ENCODE assay signal across 8 cellular contexts in the genomic region with DNA sequence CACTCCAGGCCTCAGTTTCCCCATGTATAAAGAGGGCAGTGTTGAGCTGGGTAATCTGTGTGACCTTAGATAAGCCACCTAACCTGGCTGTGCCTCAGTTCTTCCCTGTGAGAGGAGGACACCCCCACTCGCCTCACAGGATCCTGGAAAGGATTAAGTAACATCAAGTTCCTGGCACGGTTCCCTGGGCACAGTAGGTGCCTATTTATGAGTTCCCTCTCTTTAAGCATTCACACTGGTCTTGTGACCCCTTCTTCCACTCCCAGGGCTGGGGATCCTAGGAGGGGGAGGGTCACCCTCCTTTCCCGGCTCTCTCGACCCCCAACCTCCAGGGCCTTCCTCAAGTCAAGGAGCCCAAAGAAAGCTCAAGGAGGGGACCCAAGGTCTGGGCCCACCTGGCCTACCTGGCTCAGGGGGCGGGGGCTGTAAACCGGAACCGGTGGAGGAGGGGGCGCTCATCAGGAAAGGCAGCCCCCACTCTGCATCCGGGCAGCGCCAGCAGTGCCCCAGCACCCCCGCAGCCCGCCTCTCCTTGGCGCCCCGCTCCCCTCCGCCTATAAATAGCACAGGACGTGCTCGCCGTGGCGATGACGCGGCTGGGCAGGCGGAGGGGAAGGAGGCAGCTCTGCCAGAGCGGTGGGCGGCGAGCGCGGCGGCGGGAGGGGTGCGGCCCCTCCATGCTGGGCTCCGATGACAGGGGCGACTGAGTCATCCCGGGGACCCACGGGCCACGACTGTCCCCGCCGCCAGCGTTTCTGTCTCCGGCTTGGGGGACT. TPM values are rescaled to one million over a fixed set of nuclear protein-coding genes. Genes with fewer than 3 reads are reported as not detected.
DNase-seq lines count a peak whose midpoint lies in the region; ATAC-seq, FAIRE-seq and TF ChIP-seq lines count a peak whose summit lies in the region.

No MANE protein-coding gene starts in this region.

- H3K4me3 ChIP-seq in HEK293 (ENCODE audit: low read depth, low read length) (peak overlapping the region; percentile 13), kidney (ENCODE audit: low read length in 2 of 2) (peak overlapping the region in 1 of 2 donors; percentile 37)

- H3K9ac ChIP-seq in kidney (ENCODE audit: low read length in 2 of 2): no peak overlapping the region

- intact Hi-C loops in kidney (cut with DNase I): no loop called here

- H3K36me3 ChIP-seq in HEK293 (ENCODE audit: control insufficient read depth in 2 of 2, insufficient read depth in 1 of 2, low read length in 2 of 2) (peaks cover 5 to 8% of the 10 kb centered on the region in 2 experiments; a peak in 2 of 3 replicates), kidney (ENCODE audit: control insufficient read depth in 1 of 2, insufficient read depth in 2 of 2, low read length in 2 of 2) (peaks cover 5 to 8% of the 10 kb centered on the region in 2 donors)

- H3K9me3 ChIP-seq in HEK293 (ENCODE audit: control insufficient read depth, insufficient read depth, low read depth, low read length) (no peaks in the 10 kb centered on the region), kidney (ENCODE audit: control insufficient read depth in 1 of 2, low read length in 2 of 2) (no peaks in the 10 kb centered on the region)

- POLR2A ChIA-PET in HEK293 (lab: Yijun Ruan, JAX): interaction anchor here (1.8 to 5.4 kb wide), 3 partner anchors 10 to 36 kb away, joined by 5 to 72 read pairs (median 22); partner anchors contain the start of gene RPL19

- CTCF ChIA-PET in HEK293 (lab: Yijun Ruan, JAX): interaction anchor here (0.7 to 18.9 kb wide), 9 partner anchors 10 to 425 kb away, joined by 3 to 733 read pairs (median 4); partner anchors contain the start of gene RPL19

- H3K4me1 ChIP-seq in HEK293 (ENCODE audit: control insufficient read depth, insufficient read depth, low read length) (peaks cover 16% of the 10 kb centered on the region), kidney (ENCODE audit: control insufficient read depth in 1 of 2, insufficient read depth in 1 of 2, low read depth in 1 of 2, low read length in 2 of 2) (peaks cover 0 to 15% of the 10 kb centered on the region in 2 donors)

- no peak for TF ChIP-seq CTCF in HEK293 (tag by site-specific recombination; IDR thresholded peaks at IDR 0.05)
- TF ChIP-seq CTCF in VCaP (conservative IDR thresholded peaks at IDR 0.05): no peak
- TF ChIP-seq CTCF in kidney (IDR thresholded peaks at IDR 0.05; ENCODE audit: borderline replicate concordance, extremely low read depth, insufficient read depth): no peak

- ATAC-seq in HG03460 (IDR thresholded peaks at IDR 0.05; ENCODE audit: unreplicated experiment): no peak

- no peak for FAIRE-seq in kidney (lab: Jason Lieb, UNC)

- H3K27ac ChIP-seq in HEK293 (ENCODE audit: extremely low read depth, low read depth, low read length) (peak overlapping the region; percentile 28; the same call in 1 of the 2 replicates), VCaP (peak overlapping the region; percentile 15; the same call in 1 of the 2 replicates), kidney (ENCODE audit: low read depth in 2 of 2, low read length in 2 of 2) (no peak overlapping the region)

- peak; percentile 51 for DNase-seq in brain pericyte (ENCODE audit: low read depth, low spot score)
- DNase-seq in kidney: peak; percentile 92
- DNase-seq in stimulated activated CD4-positive, alpha-beta T cell treated with anti-CD3 and anti-CD28 coated beads, Interleukin-12 subunit alpha, Interleukin-12 subunit beta, amount 100 ng/mL, for 48 hours (ENCODE audit: low read depth in 2 of 3, low spot score in 1 of 3): peak in 2 of 3 donors; percentile 39 to 45
- no peak for DNase-seq in HuH-7.5 (ENCODE audit: low spot score)
- DNase-seq in NCI-H748 treated with DMSO at 0.1 percent for 48 hours (lab: John Stamatoyannopoulos, UW): no peak

TF ChIP-seq in HEK293, 187 proteins besides CTCF, POLR2A, EP300 and RAD21 (continues in another document):
- TF ChIP-seq GLIS1 (tag by site-specific recombination; IDR thresholded peaks at IDR 0.05): peak; percentile 55
- TF ChIP-seq EGR2 (tag by site-specific recombination; IDR thresholded peaks at IDR 0.05; ENCODE audit: low read depth): peak; percentile 76
- TF ChIP-seq BCL11B (tag by site-specific recombination; IDR thresholded peaks at IDR 0.05; ENCODE audit: low read depth): peak; percentile 79; the same call in 1 of the 2 replicates
- TF ChIP-seq RBAK (tag by site-specific recombination; IDR thresholded peaks at IDR 0.05): no peak
- TF ChIP-seq ZNF335 (tag by site-specific recombination; conservative IDR thresholded peaks at IDR 0.05): peak; percentile 67; the same call in 1 of the 2 replicates
- peak; percentile 35; the same call in 1 of the 2 replicates for TF ChIP-seq ZNF423 (tag by site-specific recombination; IDR thresholded peaks at IDR 0.05)
- TF ChIP-seq ZNF624 (tag by site-specific recombination; IDR thresholded peaks at IDR 0.05): no peak
- TF ChIP-seq ZNF132 (tag by site-specific recombination; IDR thresholded peaks at IDR 0.05; ENCODE audit: borderline replicate concordance): no peak
- TF ChIP-seq, protein P1, sequence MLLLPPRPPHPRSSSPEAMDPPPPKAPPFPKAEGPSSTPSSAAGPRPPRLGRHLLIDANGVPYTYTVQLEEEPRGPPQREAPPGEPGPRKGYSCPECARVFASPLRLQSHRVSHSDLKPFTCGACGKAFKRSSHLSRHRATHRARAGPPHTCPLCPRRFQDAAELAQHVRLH (tag by site-specific recombination; IDR thresholded peaks at IDR 0.05): 0 out of 2 replicates have a peak, but pooled peaks have one; percentile 28
- TF ChIP-seq ZFP69B (tag by site-specific recombination; IDR thresholded peaks at IDR 0.05): peak; percentile 76
- TF ChIP-seq ZNF341 (tag by site-specific recombination; IDR thresholded peaks at IDR 0.05; ENCODE audit: low read depth): 0 out of 2 replicates have a peak, but pooled peaks have one; percentile 7
- TF ChIP-seq SP2 (tag by site-specific recombination; IDR thresholded peaks at IDR 0.05): peak; percentile 51
- TF ChIP-seq ZNF398 (tag by site-specific recombination; IDR thresholded peaks at IDR 0.05): peak; percentile 91
- TF ChIP-seq ZNF24 (tag by site-specific recombination; IDR thresholded peaks at IDR 0.05): peak; percentile 62; the same call in 1 of the 2 replicates
- TF ChIP-seq TRIM28 (IDR thresholded peaks at IDR 0.05; ENCODE audit: borderline replicate concordance, low read length): no peak
- no peak for TF ChIP-seq ZNF600 (tag by site-specific recombination; IDR thresholded peaks at IDR 0.05)
- peak; percentile 20; the same call in 1 of the 2 replicates for TF ChIP-seq FEZF1 (tag by site-specific recombination; IDR thresholded peaks at IDR 0.05)
- TF ChIP-seq GLIS2 (tag by site-specific recombination; IDR thresholded peaks at IDR 0.05): peak; percentile 74
- peak; percentile 95 for TF ChIP-seq ZFHX2 (tag by site-specific recombination; conservative IDR thresholded peaks at IDR 0.05)
- TF ChIP-seq ZBTB21 (tag by site-specific recombination; IDR thresholded peaks at IDR 0.05): peak; percentile 38; the same call in 1 of the 2 replicates
- TF ChIP-seq ZNF501 (tag by site-specific recombination; IDR thresholded peaks at IDR 0.05): peak; percentile 48; the same call in 1 of the 2 replicates
- no peak for TF ChIP-seq ZNF623 (tag by site-specific recombination; IDR thresholded peaks at IDR 0.05)
- no peak for TF ChIP-seq ZNF19 (tag by site-specific recombination; IDR thresholded peaks at IDR 0.05; ENCODE audit: low read depth)
- TF ChIP-seq SCRT2 (tag by site-specific recombination; IDR thresholded peaks at IDR 0.05): no peak
- peak; percentile 97 for TF ChIP-seq PATZ1 (tag by site-specific recombination; IDR thresholded peaks at IDR 0.05)
- no peak for TF ChIP-seq ZNF776 (tag by site-specific recombination; IDR thresholded peaks at IDR 0.05; ENCODE audit: borderline replicate concordance)
- no peak for TF ChIP-seq ZNF366 (tag by site-specific recombination; conservative IDR thresholded peaks at IDR 0.05)

RNA-seq across cellular contexts. Expression of gene RPL19, which starts 9.4 kb away (rescaled TPM):
- 1,460 TPM for total RNA-seq in kidney
- polyA plus RNA-seq in kidney (ENCODE audit: insufficient read depth, low read depth, low replicate concordance): 2,512 TPM

RNA-seq across cellular contexts. Expression of gene CACNB1, which starts 12.0 kb away (rescaled TPM):
- 9.9 TPM for total RNA-seq in kidney
- polyA plus RNA-seq in kidney (ENCODE audit: insufficient read depth, low read depth, low replicate concordance): 1.4 TPM

RNA-seq across cellular contexts. Expression of gene STAC2, which starts 16.2 kb away (rescaled TPM):
- total RNA-seq in kidney: 15.3 TPM
- polyA plus RNA-seq in kidney (ENCODE audit: insufficient read depth, low read depth, low replicate concordance): 18.9 TPM

RNA-seq across cellular contexts. Expression of gene ARL5C, which starts 43.5 kb away (rescaled TPM):
- not detected for total RNA-seq in kidney
- not detected for polyA plus RNA-seq in kidney (ENCODE audit: insufficient read depth, low read depth, low replicate concordance)

RNA-seq across cellular contexts. Expression of gene PLXDC1, which starts 58.1 kb away (rescaled TPM):
- 11.1 TPM for total RNA-seq in kidney
- 4.5 TPM for polyA plus RNA-seq in kidney (ENCODE audit: insufficient read depth, low read depth, low replicate concordance)

Comparison
In these comparisons a context has a peak if more than half of its experiments do, and no peak if none do; other contexts are left out.
1. H3K27ac ChIP-seq: peak in HEK293 (single experiment) and VCaP (single experiment); none in kidney (0 of 2).
2. DNase-seq: peak in brain pericyte (single experiment), kidney (single experiment) and stimulated activated CD4-positive, alpha-beta T cell treated with anti-CD3 and anti-CD28 coated beads, Interleukin-12 subunit alpha, Interleukin-12 subunit beta, amount 100 ng/mL, for 48 hours (2 of 3); none in HuH-7.5 (single experiment) and NCI-H748 treated with DMSO at 0.1 percent for 48 hours (single experiment).